ENCODE assay signal across 36 cellular contexts in the genomic region with DNA sequence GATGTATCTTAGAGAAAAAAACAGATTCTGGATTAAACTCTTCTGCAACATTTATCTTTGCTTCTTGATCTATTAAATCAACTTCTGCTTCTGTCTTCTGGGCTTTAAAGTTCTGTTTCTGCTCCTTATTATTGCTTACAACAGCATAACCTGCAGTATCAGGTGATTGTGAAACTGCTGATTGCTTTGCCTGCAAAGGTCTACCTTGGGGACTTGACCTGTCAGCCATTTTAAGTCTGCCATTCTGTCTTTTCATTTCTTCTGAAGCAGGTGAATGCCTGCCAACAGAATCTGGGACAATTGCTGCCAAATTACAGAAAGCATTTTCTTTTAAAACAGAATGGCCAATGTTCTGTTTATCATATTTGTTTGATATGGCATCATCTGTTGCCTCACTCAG. TPM values are rescaled to one million over a fixed set of nuclear protein-coding genes. Genes with fewer than 3 reads are reported as not detected.
"Had no signal": no experiment of that assay in that cellular context is flagged by ENCODE, and none has a peak within 500 bp of the region (broad histone marks: within the 10 kb centered on the region; RNA-seq: fewer than 3 reads in every experiment).

No MANE protein-coding gene starts in this region.

- H3K27ac ChIP-seq: ascending aorta, cardiac muscle cell, WERI-Rb-1 had no signal

- FAIRE-seq: bronchial epithelial cell, TTC549 had no signal

- H3K27me3 ChIP-seq: ascending aorta had no signal

- H3K36me3 ChIP-seq: ascending aorta, cardiac muscle cell, WERI-Rb-1 had no signal

- H3K4me1 ChIP-seq: ascending aorta had no signal

- DNase-seq: activated CD4-positive, alpha-beta memory T cell treated with anti-CD3 and anti-CD28 coated beads, Interleukin-2, amount 10 ng/mL, durations not matched to agents 7 days and 5 days; activated CD4-positive, alpha-beta T cell treated with anti-CD3 and anti-CD28 coated beads for 1 hour; activated CD4-positive, alpha-beta T cell treated with anti-CD3 and anti-CD28 coated beads for 36 hours; activated CD4-positive, alpha-beta T cell treated with anti-CD3 and anti-CD28 coated beads for 48 hours; activated CD4-positive, alpha-beta T cell treated with anti-CD3 and anti-CD28 coated beads, Interleukin-2, amount 10 ng/mL, durations not matched to agents 7 days and 5 days; activated CD4-positive, alpha-beta T cell treated with anti-CD3 and anti-CD28 coated beads, Interleukin-2, amount 50 U/mL, for 48 hours; activated CD4-positive, CD25-positive, alpha-beta regulatory T cell; activated CD8-positive, alpha-beta memory T cell treated with anti-CD3 and anti-CD28 coated beads for 24 hours; activated CD8-positive, alpha-beta memory T cell treated with anti-CD3 and anti-CD28 coated beads, Interleukin-2, amount 10 ng/mL, durations not matched to agents 7 days and 5 days; activated CD8-positive, alpha-beta memory T cell treated with anti-CD3 and anti-CD28 coated beads, Interleukin-2, amount 50 U/mL, for 48 hours; activated CD8-positive, alpha-beta T cell treated with anti-CD3 and anti-CD28 coated beads, Interleukin-2, amount 10 ng/mL, durations not matched to agents 7 days and 5 days; activated effector memory CD4-positive, alpha-beta T cell treated with Interleukin-2 at 50 U/mL for 16 hours; activated gamma-delta T cell; activated naive CD4-positive, alpha-beta T cell treated with anti-CD3 and anti-CD28 coated beads, Interleukin-2, amount 10 ng/mL, durations not matched to agents 7 days and 5 days; activated naive CD4-positive, alpha-beta T cell treated with Interleukin-2 at 50 U/mL for 16 hours; activated naive CD8-positive, alpha-beta T cell treated with anti-CD3 and anti-CD28 coated beads, Interleukin-2, amount 10 ng/mL, durations not matched to agents 7 days and 5 days; activated naive CD8-positive, alpha-beta T cell treated with anti-CD3 and anti-CD28 coated beads, Interleukin-2, amount 50 U/mL, for 24 hours; activated T-cell treated with anti-CD3 and anti-CD28 coated beads, Interleukin-2, amount 50 U/mL, for 24 hours; activated T-cell treated with anti-CD3 and anti-CD28 coated beads, Interleukin-2, amount 50 U/mL, for 48 hours; amygdala; anterior cingulate cortex; caudate nucleus; cerebellar nuclear complex; T-helper 1 cell; T-helper 2 cell; T-helper 9 cell; WERI-Rb-1 had no signal

- H3K4me3 ChIP-seq: ascending aorta, cardiac muscle cell had no signal

- ATAC-seq: activated CD4-positive, alpha-beta T cell treated with anti-CD3 and anti-CD28 coated beads for 36 hours; activated CD4-positive, CD25-positive, alpha-beta regulatory T cell treated with anti-CD3 and anti-CD28 coated beads, Interleukin-2, amount 50 U/mL, for 24 hours; activated CD8-positive, alpha-beta memory T cell treated with anti-CD3 and anti-CD28 coated beads, Interleukin-2, amount 10 ng/mL, durations not matched to agents 7 days and 5 days; activated CD8-positive, alpha-beta T cell treated with anti-CD3 and anti-CD28 coated beads, Interleukin-2, amount 10 ng/mL, durations not matched to agents 7 days and 5 days; activated naive CD8-positive, alpha-beta T cell treated with anti-CD3 and anti-CD28 coated beads, Interleukin-2, amount 50 U/mL, for 24 hours; WTC11 had no signal

RNA-seq across cellular contexts. Expression of a gene that starts 47.7 kb away (rescaled TPM):
- total RNA-seq: activated CD4-positive, alpha-beta memory T cell treated with anti-CD3 and anti-CD28 coated beads, Interleukin-2, amount 10 ng/mL, durations not matched to agents 7 days and 5 days; activated CD4-positive, alpha-beta T cell treated with anti-CD3 and anti-CD28 coated beads for 36 hours; activated CD4-positive, alpha-beta T cell treated with anti-CD3 and anti-CD28 coated beads, Interleukin-2, amount 10 ng/mL, durations not matched to agents 7 days and 5 days; activated CD8-positive, alpha-beta memory T cell treated with anti-CD3 and anti-CD28 coated beads, Interleukin-2, amount 10 ng/mL, durations not matched to agents 7 days and 5 days; activated CD8-positive, alpha-beta T cell treated with anti-CD3 and anti-CD28 coated beads, Interleukin-2, amount 10 ng/mL, durations not matched to agents 7 days and 5 days; activated naive CD8-positive, alpha-beta T cell treated with anti-CD3 and anti-CD28 coated beads, Interleukin-2, amount 10 ng/mL, durations not matched to agents 7 days and 5 days; activated T-helper 2 cell treated with anti-CD3 and anti-CD28 coated beads, Interferon-gamma antibody, Interleukin-2, Interleukin-4, amounts not matched to agents 10 μg/mL and 5 μg/mL and 100 μg/mL, durations not matched to agents 14 hours and 24 hours and 36 hours; ascending aorta; bronchial epithelial cell; cardiac muscle cell; chondrocyte; WTC11 had no signal
- polyA plus RNA-seq: adipose tissue, cardiac muscle cell had no signal
